In the genomic region with DNA sequence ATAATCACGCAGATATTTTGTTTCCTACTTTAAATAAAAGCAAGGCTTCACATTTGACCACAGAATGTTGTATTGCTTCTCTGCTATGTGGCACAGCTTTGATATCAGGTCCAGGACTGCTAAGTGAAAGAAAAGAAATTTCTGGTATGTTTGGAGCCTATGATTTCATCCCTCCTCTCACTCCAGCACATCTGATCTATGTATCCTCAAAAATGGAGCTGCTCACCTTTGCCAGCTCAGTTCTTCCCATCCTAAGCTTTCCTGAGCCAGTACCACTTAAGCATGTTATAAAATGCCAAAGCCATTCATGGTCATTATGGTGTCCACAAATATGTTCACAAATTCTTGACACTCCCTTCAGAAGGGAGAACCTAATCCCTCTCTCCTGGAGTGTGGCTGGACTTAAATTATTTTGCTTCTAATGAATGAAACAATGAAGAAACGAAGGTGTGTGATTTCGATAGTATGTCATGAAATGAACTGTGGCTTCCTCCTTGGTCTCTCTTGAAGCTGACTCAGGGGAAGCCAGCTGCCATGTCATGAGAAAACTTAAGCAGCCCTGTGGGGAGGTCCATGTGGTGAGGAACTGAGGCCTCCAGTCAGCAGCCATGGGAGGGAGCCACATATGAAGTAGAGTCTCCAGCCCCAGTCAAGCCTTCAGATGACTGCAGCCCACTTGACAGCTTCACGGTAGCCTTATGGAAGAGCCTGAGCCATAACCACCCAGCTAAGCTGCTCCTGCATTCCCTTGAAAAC, we compare ENCODE assay signal across 18 cellular contexts.
DNase-seq lines count a peak whose midpoint lies in the region; FAIRE-seq and TF ChIP-seq lines count a peak whose summit lies in the region.
"Had no signal": no experiment of that assay in that cellular context is flagged by ENCODE, and none has a peak within 500 bp of the region (broad histone marks: within the 10 kb centered on the region; RNA-seq: fewer than 3 reads in every experiment).

No MANE protein-coding gene starts in this region.

- no peak overlapping the region for H3K27ac ChIP-seq in Karpas-422 (ENCODE audit: low read length)
- H3K27ac ChIP-seq in astrocyte (ENCODE audit: low read depth, low read length), result peak overlapping the region; percentile 55
- H3K27ac ChIP-seq: neural progenitor cell had no signal

- H3K27ac Mint-ChIP-seq in astrocyte (ENCODE audit: unreplicated experiment) (peak overlapping the region; percentile 71), nephron progenitor cell (peak overlapping the region; percentile 52)

- H3K36me3 ChIP-seq in Karpas-422 (ENCODE audit: insufficient read depth, low read length) (peaks cover 5% of the 10 kb centered on the region; the same call in 1 of the 2 replicates), astrocyte (ENCODE audit: insufficient read depth, low read length) (no peaks in the 10 kb centered on the region)
- H3K36me3 ChIP-seq: HAP-1, neural progenitor cell had no signal

- TF ChIP-seq CTCF in astrocyte (IDR thresholded peaks at IDR 0.05; ENCODE audit: insufficient read depth, low read depth, low read length) (no peak), nephron progenitor cell (IDR thresholded peaks at IDR 0.05) (no peak)

- H2AFZ ChIP-seq in Karpas-422 (ENCODE audit: low read length) (no peak overlapping the region), astrocyte (ENCODE audit: low read depth, low read length) (no peak overlapping the region)
- H2AFZ ChIP-seq: neural progenitor cell had no signal

- H3K4me1 Mint-ChIP-seq in astrocyte (ENCODE audit: low read depth, unreplicated experiment) (peaks cover 11% of the 10 kb centered on the region), nephron progenitor cell (peaks cover 59% of the 10 kb centered on the region)

- FAIRE-seq in astrocyte (lab: Jason Lieb, UNC), result no peak

- H3K79me2 ChIP-seq in Karpas-422 (ENCODE audit: low read length) (peaks cover 62% of the 10 kb centered on the region), astrocyte (ENCODE audit: insufficient read depth, low read length) (no peaks in the 10 kb centered on the region)

- H3K27me3 ChIP-seq in Karpas-422 (ENCODE audit: low read length), result no peaks in the 10 kb centered on the region
- no peaks in the 10 kb centered on the region for H3K27me3 ChIP-seq in astrocyte (ENCODE audit: insufficient read depth, low read length)
- H3K27me3 ChIP-seq: neural progenitor cell had no signal

- H3K9me2 ChIP-seq in Karpas-422 (replicated peaks; ENCODE audit: insufficient read depth, low read length), result no peaks in the 10 kb centered on the region

- H3K4me3 Mint-ChIP-seq in astrocyte (ENCODE audit: unreplicated experiment) (no peak overlapping the region), nephron progenitor cell (no peak overlapping the region)
- H3K4me3 Mint-ChIP-seq: neural progenitor cell; stimulated activated naive CD8-positive, alpha-beta T cell treated with anti-CD3 and anti-CD28 coated beads, Interleukin-15, Interleukin-2, amounts not matched to agents 100 ng/mL and 50 ng/mL, for 24 hours had no signal

- H3K9me3 ChIP-seq in Karpas-422 (ENCODE audit: low read length), result no peaks in the 10 kb centered on the region
- H3K9me3 ChIP-seq in astrocyte (ENCODE audit: insufficient read depth, low read depth, low read length), result no peaks in the 10 kb centered on the region
- H3K9me3 ChIP-seq: Caco-2, HAP-1 had no signal

- H3K9me3 Mint-ChIP-seq in astrocyte (ENCODE audit: unreplicated experiment), result no peaks in the 10 kb centered on the region
- H3K9me3 Mint-ChIP-seq in nephron progenitor cell, result peaks cover 24% of the 10 kb centered on the region

- no peaks in the 10 kb centered on the region for H3K27me3 Mint-ChIP-seq in astrocyte (ENCODE audit: low read depth, unreplicated experiment)
- H3K27me3 Mint-ChIP-seq in nephron progenitor cell (ENCODE audit: low read depth, poor library complexity), result no peaks in the 10 kb centered on the region
- H3K27me3 Mint-ChIP-seq: brain; stimulated activated naive CD8-positive, alpha-beta T cell treated with anti-CD3 and anti-CD28 coated beads, Interleukin-15, Interleukin-2, amounts not matched to agents 100 ng/mL and 50 ng/mL, for 24 hours had no signal

- no peaks in the 10 kb centered on the region for H3K36me3 Mint-ChIP-seq in astrocyte (ENCODE audit: low read depth, unreplicated experiment)
- H3K36me3 Mint-ChIP-seq in nephron progenitor cell (ENCODE audit: low read depth), result peaks cover 34% of the 10 kb centered on the region

- peak; percentile 17 for DNase-seq in activated CD4-positive, alpha-beta T cell treated with anti-CD3 and anti-CD28 coated beads for 48 hours
- DNase-seq in activated CD4-positive, alpha-beta T cell treated with anti-CD3 and anti-CD28 coated beads, Interleukin-2, amount 50 U/mL, for 4 hours, result no peak
- peak; percentile 57 for DNase-seq in Karpas-422
- DNase-seq in astrocyte (ENCODE audit: low read depth), result peak; percentile 82
- DNase-seq in nephron progenitor cell, result no peak
- no peak for DNase-seq in SHP77 treated with DMSO at 0.1 percent for 48 hours (lab: John Stamatoyannopoulos, UW)
- no peak for DNase-seq in NCI-H2107 treated with DMSO at 0.1 percent for 48 hours (lab: John Stamatoyannopoulos, UW; ENCODE audit: unreplicated experiment)
- DNase-seq in NCI-H1436 (lab: John Stamatoyannopoulos, UW), result no peak
- DNase-seq: Caco-2, NCI-H1694, NCI-H446 treated with DMSO at 0.1 percent for 48 hours, RPMI8226, T-helper 9 cell had no signal

- H3K4me1 ChIP-seq in Karpas-422 (ENCODE audit: low read length) (peaks cover 33% of the 10 kb centered on the region), astrocyte (ENCODE audit: insufficient read depth, low read length) (peaks cover 5% of the 10 kb centered on the region)
- H3K4me1 ChIP-seq: Caco-2 had no signal

- H3K4me2 ChIP-seq in Karpas-422 (ENCODE audit: low read depth, low read length, poor library complexity, severe bottlenecking), result no peak overlapping the region
- no peak overlapping the region for H3K4me2 ChIP-seq in astrocyte (ENCODE audit: low read length)
- H3K4me2 ChIP-seq: neural progenitor cell had no signal

- H4K20me1 ChIP-seq in Karpas-422 (ENCODE audit: insufficient read depth, low read depth, low read length) (0 out of 2 replicates have a peak, but pooled peaks cover 4% of the 10 kb centered on the region), astrocyte (ENCODE audit: insufficient read depth, low read length) (no peaks in the 10 kb centered on the region)

- H3K4me3 ChIP-seq in Karpas-422 (ENCODE audit: low read length) (no peak overlapping the region), astrocyte (ENCODE audit: insufficient read depth, low read depth, low read length) (no peak overlapping the region)
- H3K4me3 ChIP-seq: HAP-1, lung, neural progenitor cell had no signal

- H3K9ac ChIP-seq in Karpas-422 (ENCODE audit: low read length), result no peak overlapping the region
- no peak overlapping the region for H3K9ac ChIP-seq in astrocyte (ENCODE audit: low read length)
- H3K9ac ChIP-seq: neural progenitor cell had no signal

Comparison
In these comparisons a context has a peak if more than half of its experiments do, and no peak if none do; other contexts are left out.
1. DNase-seq: peak in activated CD4-positive, alpha-beta T cell treated with anti-CD3 and anti-CD28 coated beads for 48 hours (single experiment), Karpas-422 (single experiment) and astrocyte (single experiment); none in activated CD4-positive, alpha-beta T cell treated with anti-CD3 and anti-CD28 coated beads, Interleukin-2, amount 50 U/mL, for 4 hours (0 of 2), nephron progenitor cell (single experiment), SHP77 treated with DMSO at 0.1 percent for 48 hours (single experiment), NCI-H2107 treated with DMSO at 0.1 percent for 48 hours (single experiment) and NCI-H1436 (single experiment).